14 cellular contexts compared by ENCODE assay signal in the genomic region with DNA sequence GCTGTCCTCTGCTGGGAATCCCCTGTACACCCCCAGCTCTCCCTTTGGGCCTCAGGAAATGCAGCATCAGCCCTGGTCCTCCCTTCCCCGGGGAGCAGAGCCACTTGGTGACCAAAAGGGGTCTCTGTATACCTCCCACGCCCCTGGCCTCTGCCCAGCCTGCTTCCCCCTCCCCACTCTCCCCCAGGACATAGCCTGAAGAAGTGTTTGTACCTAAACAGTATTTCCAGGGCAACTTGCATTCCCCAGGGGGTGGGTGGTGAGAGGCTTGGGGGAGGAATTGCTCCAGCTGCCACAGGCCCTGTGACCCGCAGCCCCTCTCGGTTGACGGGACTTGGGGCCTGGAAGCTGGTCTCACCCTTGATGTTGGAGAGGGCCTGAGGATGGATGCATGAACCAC. TPM values are rescaled to one million over a fixed set of nuclear protein-coding genes. Genes with fewer than 3 reads are reported as not detected.
DNase-seq lines count a peak whose midpoint lies in the region; ATAC-seq and TF ChIP-seq lines count a peak whose summit lies in the region.
"Had no signal": no experiment of that assay in that cellular context is flagged by ENCODE, and none has a peak within 500 bp of the region (broad histone marks: within the 10 kb centered on the region; RNA-seq: fewer than 3 reads in every experiment).

No MANE protein-coding gene starts in this region.

- H4K20me1 ChIP-seq in BLaER1 = no peaks in the 10 kb centered on the region
- H4K20me1 ChIP-seq in hepatocyte (ENCODE audit: insufficient read depth, poor library complexity, severe bottlenecking) = no peaks in the 10 kb centered on the region

- H3K9me3 ChIP-seq in BLaER1 (peaks cover 16% of the 10 kb centered on the region), SJCRH30 (replicated peaks) (peaks cover 9% of the 10 kb centered on the region), hepatocyte (ENCODE audit: low read depth) (no peaks in the 10 kb centered on the region), skeletal muscle tissue (ENCODE audit: control insufficient read depth in 3 of 3, low read length in 3 of 3) (peaks cover 3 to 9% (median 3%) of the 10 kb centered on the region in 3 donors), body of pancreas (peaks cover 0 to 8% (median 0%) of the 10 kb centered on the region in 3 donors)

- no peak overlapping the region for H2AFZ ChIP-seq in hepatocyte

- no peak for ATAC-seq in body of pancreas
- ATAC-seq: activated CD4-positive, CD25-positive, alpha-beta regulatory T cell treated with anti-CD3 and anti-CD28 coated beads, Interleukin-2, amount 50 U/mL, for 24 hours; natural killer cell had no signal

- peak overlapping the region; percentile 60 for H3K4me2 ChIP-seq in BLaER1
- no peak overlapping the region for H3K4me2 ChIP-seq in hepatocyte

- intact Hi-C loops in body of pancreas (cut with DNase I) = no loop called here

- whole genome bisulfite sequencing in hepatocyte (ENCODE audit: low lambda C conversion rate, missing lambda C conversion rate) = 71% methylated on average over 5 of the region's 5 CpGs
- 58% methylated on average over 5 of the region's 5 CpGs; no CpG with 5 or more reads in 1 of the 2 donors for WGBS in body of pancreas, 2 donors

- H3K27ac ChIP-seq in BLaER1 (no peak overlapping the region), SJCRH30 (peak overlapping the region; percentile 53), hepatocyte (peak overlapping the region; percentile 67), skeletal muscle tissue (ENCODE audit: low read depth, low read length) (peak overlapping the region; percentile 12), body of pancreas (no peak overlapping the region)

- H3K27me3 ChIP-seq in BLaER1 = no peaks in the 10 kb centered on the region
- no peaks in the 10 kb centered on the region for H3K27me3 ChIP-seq in SJCRH30
- no peaks in the 10 kb centered on the region for H3K27me3 ChIP-seq in hepatocyte
- no peaks in the 10 kb centered on the region for H3K27me3 ChIP-seq in skeletal muscle tissue (ENCODE audit: control insufficient read depth in 3 of 3, insufficient read depth in 3 of 3, low read length in 3 of 3)
- no peaks in the 10 kb centered on the region for H3K27me3 ChIP-seq in body of pancreas

- H3K4me3 ChIP-seq in BLaER1 (no peak overlapping the region), SJCRH30 (no peak overlapping the region), hepatocyte (no peak overlapping the region), skeletal muscle tissue (ENCODE audit: low read length in 3 of 3) (no peak overlapping the region), body of pancreas (no peak overlapping the region)
- H3K4me3 ChIP-seq: gastrocnemius medialis had no signal

- H3K9ac ChIP-seq in BLaER1 (no peak overlapping the region), skeletal muscle tissue (ENCODE audit: low read depth in 1 of 3, low read length in 3 of 3) (no peak overlapping the region)

- H3K4me1 ChIP-seq in BLaER1 = peaks cover 19% of the 10 kb centered on the region
- peaks cover 11% of the 10 kb centered on the region for H3K4me1 ChIP-seq in SJCRH30
- H3K4me1 ChIP-seq in hepatocyte (ENCODE audit: insufficient read depth) = peaks cover 4% of the 10 kb centered on the region
- H3K4me1 ChIP-seq in skeletal muscle tissue (ENCODE audit: control insufficient read depth in 3 of 3, insufficient read depth in 3 of 3, low read length in 3 of 3) = peaks cover 9 to 16% (median 10%) of the 10 kb centered on the region in 3 donors
- no peaks in the 10 kb centered on the region for H3K4me1 ChIP-seq in body of pancreas
- H3K4me1 ChIP-seq: gastrocnemius medialis had no signal

- H3K9me2 ChIP-seq in hepatocyte (replicated peaks; ENCODE audit: insufficient read depth) = no peaks in the 10 kb centered on the region

- no peaks in the 10 kb centered on the region for H3K36me3 ChIP-seq in BLaER1
- H3K36me3 ChIP-seq in SJCRH30 = no peaks in the 10 kb centered on the region
- H3K36me3 ChIP-seq in hepatocyte (replicated peaks; ENCODE audit: insufficient read depth, low read depth) = no peaks in the 10 kb centered on the region
- H3K36me3 ChIP-seq in skeletal muscle tissue (ENCODE audit: control insufficient read depth in 3 of 3, insufficient read depth in 3 of 3, low read length in 3 of 3) = no peaks in the 10 kb centered on the region
- no peaks in the 10 kb centered on the region for H3K36me3 ChIP-seq in body of pancreas (replicated peaks in 1 of 2; ENCODE audit: insufficient read depth in 1 of 2, low read depth in 2 of 2)
- H3K36me3 ChIP-seq: gastrocnemius medialis had no signal

- H3K79me2 ChIP-seq in hepatocyte = no peaks in the 10 kb centered on the region

- TF ChIP-seq POLR2A in body of pancreas (IDR thresholded peaks at IDR 0.05) = no peak

- TF ChIP-seq CTCF in hepatocyte (IDR thresholded peaks at IDR 0.05; ENCODE audit: poor library complexity) (no peak), body of pancreas (IDR thresholded peaks at IDR 0.05) (no peak)

- DNase-seq in SJCRH30 (peak; percentile 32 to 47), hepatocyte (ENCODE audit: low spot score) (no peak), body of pancreas (no peak), NCI-H146 (lab: John Stamatoyannopoulos, UW) (no peak), NCI-H187 (lab: John Stamatoyannopoulos, UW) (no peak)
- no peak for DNase-seq in activated CD4-positive, CD25-positive, alpha-beta regulatory T cell (lab: John Stamatoyannopoulos, UW)
- DNase-seq: dermis blood vessel endothelial cell, DMS79, kidney glomerular epithelial cell, natural killer cell had no signal

RNA-seq across cellular contexts. Expression of a gene that starts 39.3 kb away (rescaled TPM):
- total RNA-seq in SJCRH30 (2014; rRNA removed; shearing (Covaris generic)) = not detected in 2 replicates
- total RNA-seq in hepatocyte (1.1 TPM in 1 of 2 replicates, not detected in the other), skeletal muscle tissue (not detected), body of pancreas (not detected)
- 0.30 and 0.47 TPM in 2 replicates for polyA plus RNA-seq in hepatocyte
- total RNA-seq: dermis blood vessel endothelial cell, gastrocnemius medialis, natural killer cell had no signal

RNA-seq across cellular contexts. Expression of a gene that starts 58.0 kb away (rescaled TPM):
- total RNA-seq in SJCRH30 (2014; rRNA removed; shearing (Covaris generic)) = 0.30 and 0.55 TPM in 2 replicates
- 1.6 and 2.6 TPM in 2 replicates for total RNA-seq in hepatocyte
- 6.5 and 11.4 TPM in 2 replicates for polyA plus RNA-seq in hepatocyte
- 1.6 TPM for total RNA-seq in skeletal muscle tissue
- 1 to 10 TPM; 2.1 to 3.3 TPM for total RNA-seq in body of pancreas

Comparison
In these comparisons a context has a peak if more than half of its experiments do, and no peak if none do; other contexts are left out.
1. H3K27ac ChIP-seq: peak in SJCRH30 (single experiment), hepatocyte (single experiment) and skeletal muscle tissue (single experiment); none in BLaER1 (single experiment) and body of pancreas (0 of 4).
2. DNase-seq: peak in SJCRH30 (2 of 2); none in hepatocyte (single experiment), body of pancreas (0 of 4), NCI-H146 (single experiment), activated CD4-positive, CD25-positive, alpha-beta regulatory T cell (0 of 4) and NCI-H187 (0 of 2).